23 cellular contexts compared by ENCODE assay signal in the genomic region with DNA sequence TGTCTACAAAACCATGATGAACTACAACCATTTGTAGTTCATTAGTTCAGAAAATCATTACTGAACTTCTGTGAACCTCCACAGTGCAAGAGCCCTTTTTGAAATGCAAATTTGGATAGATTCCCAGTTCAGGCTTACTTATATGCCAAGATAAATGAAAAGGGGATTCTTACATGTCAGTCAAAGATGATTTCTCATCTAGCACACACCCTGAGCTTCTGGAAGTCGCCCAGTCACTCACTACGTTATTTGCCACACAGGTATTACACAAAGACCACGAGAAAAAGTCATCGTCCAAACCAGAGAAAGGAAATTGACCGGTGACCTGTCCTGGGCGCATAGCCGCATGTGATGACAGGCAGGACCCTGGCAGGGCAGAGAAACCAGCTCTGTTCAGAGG. TPM values are rescaled to one million over a fixed set of nuclear protein-coding genes. Genes with fewer than 3 reads are reported as not detected.
A peak's percentile ranks its signal among the peaks of the same experiment; 100 is the strongest.
DNase-seq lines count a peak whose midpoint lies in the region; ATAC-seq and TF ChIP-seq lines count a peak whose summit lies in the region.
"Had no signal": no experiment of that assay in that cellular context is flagged by ENCODE, and none has a peak within 500 bp of the region (broad histone marks: within the 10 kb centered on the region; RNA-seq: fewer than 3 reads in every experiment).

No MANE protein-coding gene starts in this region.

- peak overlapping the region; percentile 19 for H3K4me2 ChIP-seq in osteoblast (ENCODE audit: insufficient read depth, low read length)

- H3K27me3 ChIP-seq in MG63 (no peaks in the 10 kb centered on the region), osteoblast (ENCODE audit: insufficient read depth, low read length) (no peaks in the 10 kb centered on the region)
- H3K27me3 ChIP-seq: body of pancreas had no signal

- peaks cover 19% of the 10 kb centered on the region for H3K4me1 ChIP-seq in osteoblast (ENCODE audit: insufficient read depth, low read length)
- H3K4me1 ChIP-seq: body of pancreas had no signal

- TF ChIP-seq CTCF in osteoblast (IDR thresholded peaks at IDR 0.05; ENCODE audit: extremely low read depth, low read depth, low read length), result no peak

- intact Hi-C loops in posterior cingulate gyrus (cut with DNase I), result no loop called here

- no peaks in the 10 kb centered on the region for H3K79me2 ChIP-seq in osteoblast (ENCODE audit: insufficient read depth, low read length)

- H3K4me3 ChIP-seq in MG63, result no peak overlapping the region
- no peak overlapping the region for H3K4me3 ChIP-seq in osteoblast (ENCODE audit: insufficient read depth, low read length)
- H3K4me3 ChIP-seq: body of pancreas, lower lobe of right lung, thoracic aorta had no signal

- H3K9me3 ChIP-seq in MG63 (peaks cover 5% of the 10 kb centered on the region; the same call in 1 of the 2 replicates), osteoblast (ENCODE audit: low read depth, low read length) (no peaks in the 10 kb centered on the region)
- H3K9me3 ChIP-seq: body of pancreas, lower lobe of right lung, thoracic aorta had no signal

- no peak overlapping the region for H3K27ac ChIP-seq in osteoblast (ENCODE audit: low read depth, low read length)
- H3K27ac ChIP-seq: body of pancreas, lower lobe of right lung, thoracic aorta had no signal

- H4K20me1 ChIP-seq in osteoblast (ENCODE audit: insufficient read depth, low read length), result no peaks in the 10 kb centered on the region

- H3K36me3 ChIP-seq in MG63 (no peaks in the 10 kb centered on the region), osteoblast (ENCODE audit: insufficient read depth, low read length) (no peaks in the 10 kb centered on the region)
- H3K36me3 ChIP-seq: lower lobe of right lung, thoracic aorta had no signal

- DNase-seq in MG63 (peak; percentile 52), astrocyte of the hippocampus (ENCODE audit: low read depth, low spot score) (peak; percentile 58), fibroblast of peridontal ligament (ENCODE audit: extremely low read depth) (peak; percentile 39), osteoblast (ENCODE audit: insufficient read length, low spot score, missing footprints) (no peak), posterior cingulate gyrus (no peak)
- DNase-seq in activated CD4-positive, CD25-positive, alpha-beta regulatory T cell (lab: John Stamatoyannopoulos, UW), result no peak
- DNase-seq: activated T-cell treated with anti-CD3 and anti-CD28 coated beads, Interleukin-2, amount 50 U/mL, for 72 hours; body of pancreas; CD4-positive, CD25-positive, alpha-beta regulatory T cell; cortex of kidney; DMS 273 treated with DMSO at 0.1 percent for 48 hours; glutamatergic neuron; lower lobe of right lung; NCI-H1417; NCI-H526 treated with DMSO at 0.1 percent for 48 hours; SHP77; stimulated activated CD4-positive, alpha-beta T cell treated with anti-CD3 and anti-CD28 coated beads, Interleukin-1b, Interleukin-23, amount 100 ng/mL, for 48 hours; stimulated activated naive B cell treated with anti-CD40 and anti-IgM and Interleukin-4, amounts not matched to agents 10 μg/mL and 1 μg/mL and 100 μg/mL, for 72 hours; SW 1271 had no signal

- no peak overlapping the region for H2AFZ ChIP-seq in osteoblast (ENCODE audit: low read length)

- no peak for ATAC-seq in HG02623 (IDR thresholded peaks at IDR 0.05; ENCODE audit: unreplicated experiment)
- ATAC-seq in GM21360 (IDR thresholded peaks at IDR 0.05; ENCODE audit: unreplicated experiment), result no peak
- ATAC-seq: activated naive CD4-positive, alpha-beta T cell treated with anti-CD3 and anti-CD28 coated beads, Interleukin-2, amount 50 U/mL, for 72 hours; activated T-cell treated with anti-CD3 and anti-CD28 coated beads, Interleukin-2, amount 50 U/mL, for 72 hours; body of pancreas; lower lobe of right lung; stimulated activated naive B cell treated with anti-CD40 and anti-IgM and Interleukin-4, amounts not matched to agents 10 μg/mL and 1 μg/mL and 100 μg/mL, for 72 hours had no signal

RNA-seq across cellular contexts. Expression of a gene that starts 41.8 kb away (rescaled TPM):
- 12.6 and 12.7 TPM in 2 replicates for total RNA-seq in MG63 (2014; rRNA removed; shearing (Covaris generic); ENCODE audit: low replicate concordance)
- total RNA-seq in osteoblast, result 2.7 and 4.0 TPM in 2 replicates

Comparison
In these comparisons a context has a peak if more than half of its experiments do, and no peak if none do; other contexts are left out.
1. DNase-seq: peak in MG63 (single experiment), astrocyte of the hippocampus (single experiment) and fibroblast of peridontal ligament (single experiment); none in osteoblast (single experiment), posterior cingulate gyrus (0 of 10) and activated CD4-positive, CD25-positive, alpha-beta regulatory T cell (0 of 4).